8 cellular contexts compared by ENCODE assay signal in genomic region chr7:2528481-2529095, GRCh38. TPM values are rescaled to one million over a fixed set of nuclear protein-coding genes. Genes with fewer than 3 reads are reported as not detected.
DNase-seq lines count a peak whose midpoint lies in the region; ATAC-seq and TF ChIP-seq lines count a peak whose summit lies in the region.

No MANE protein-coding gene starts in this region.

- intact Hi-C loops in breast epithelium (cut with DNase I; ENCODE audit: low total_unique reads) = no loop called here
- intact Hi-C loops in MCF 10A (cut with micrococcal nuclease) = no loop called here

- H3K9me3 ChIP-seq in breast epithelium (no peaks in the 10 kb centered on the region), RWPE2 (ENCODE audit: severe bottlenecking) (no peaks in the 10 kb centered on the region), subcutaneous abdominal adipose tissue (ENCODE audit: control insufficient read depth in 5 of 5, low read length in 5 of 5) (no peaks in the 10 kb centered on the region)

- TF ChIP-seq CTCF in breast epithelium (IDR thresholded peaks at IDR 0.05) (no peak), MCF 10A (IDR thresholded peaks at IDR 0.05; ENCODE audit: unreplicated experiment) (no peak), RWPE2 (IDR thresholded peaks at IDR 0.05; ENCODE audit: poor library complexity, severe bottlenecking) (no peak), glutamatergic neuron (IDR thresholded peaks at IDR 0.05; ENCODE audit: partially characterized antibody, unreplicated experiment) (no peak), progenitor cell of endocrine pancreas (IDR thresholded peaks at IDR 0.05; ENCODE audit: unreplicated experiment) (no peak)

- no peaks in the 10 kb centered on the region for H3K27me3 Mint-ChIP-seq in MCF 10A (ENCODE audit: insufficient read depth, unreplicated experiment)
- peaks cover 11% of the 10 kb centered on the region for H3K27me3 Mint-ChIP-seq in glutamatergic neuron (ENCODE audit: unreplicated experiment)
- H3K27me3 Mint-ChIP-seq in progenitor cell of endocrine pancreas = no peaks in the 10 kb centered on the region

- POLR2A ChIA-PET in MCF 10A (lab: Yijun Ruan, JAX) = interaction anchor here (0.7 to 1.2 kb wide), 3 partner anchors 24 to 1001 kb away, joined by 4 to 5 read pairs (median 4); no protein-coding TSS in a partner anchor

- H3K4me3 ChIP-seq in breast epithelium (no peak overlapping the region), RWPE2 (ENCODE audit: severe bottlenecking) (no peak overlapping the region), subcutaneous abdominal adipose tissue (ENCODE audit: low read depth in 1 of 5, low read length in 5 of 5) (no peak overlapping the region)

- DNase-seq in breast epithelium (ENCODE audit: low spot score in 2 of 2) (no peak), MCF 10A (ENCODE audit: unreplicated experiment) (no peak), RWPE2 (ENCODE audit: low spot score) (peak; percentile 55), glutamatergic neuron (peak; percentile 12), NK-92 (lab: John Stamatoyannopoulos, UW; ENCODE audit: unreplicated experiment) (no peak), UCSD-AML1 (lab: John Stamatoyannopoulos, UW; ENCODE audit: unreplicated experiment) (no peak), progenitor cell of endocrine pancreas (ENCODE audit: low spot score, unreplicated experiment) (no peak)

- H3K27me3 ChIP-seq in breast epithelium (no peaks in the 10 kb centered on the region), RWPE2 (ENCODE audit: insufficient read depth, poor library complexity, severe bottlenecking) (no peaks in the 10 kb centered on the region), subcutaneous abdominal adipose tissue (ENCODE audit: control insufficient read depth in 5 of 5, insufficient read depth in 4 of 5, low read length in 5 of 5) (no peaks in the 10 kb centered on the region)

- ATAC-seq in RWPE2 (ENCODE audit: low read depth) = no peak

- no peaks in the 10 kb centered on the region for H3K36me3 ChIP-seq in breast epithelium
- no peaks in the 10 kb centered on the region for H3K36me3 ChIP-seq in RWPE2 (ENCODE audit: low read depth)
- peaks cover 0 to 43% (median 39%) of the 10 kb centered on the region in 5 donors for H3K36me3 ChIP-seq in subcutaneous abdominal adipose tissue (ENCODE audit: control insufficient read depth in 5 of 5, insufficient read depth in 5 of 5, low read length in 5 of 5)

- no peak for TF ChIP-seq POLR2A in breast epithelium (IDR thresholded peaks at IDR 0.05)

- no peak overlapping the region for H3K27ac Mint-ChIP-seq in MCF 10A (ENCODE audit: low read depth, unreplicated experiment)
- H3K27ac Mint-ChIP-seq in glutamatergic neuron (ENCODE audit: unreplicated experiment) = no peak overlapping the region
- no peak overlapping the region for H3K27ac Mint-ChIP-seq in progenitor cell of endocrine pancreas

- no peak overlapping the region for H3K9ac ChIP-seq in subcutaneous abdominal adipose tissue (ENCODE audit: low read length in 5 of 5)

- H3K36me3 Mint-ChIP-seq in MCF 10A (ENCODE audit: insufficient read depth, unreplicated experiment) = peaks cover 5% of the 10 kb centered on the region
- no peaks in the 10 kb centered on the region for H3K36me3 Mint-ChIP-seq in glutamatergic neuron (ENCODE audit: unreplicated experiment)
- peaks cover under 1% of the 10 kb centered on the region for H3K36me3 Mint-ChIP-seq in progenitor cell of endocrine pancreas (ENCODE audit: insufficient read depth)

- peaks cover 23% of the 10 kb centered on the region for H3K4me1 Mint-ChIP-seq in MCF 10A (ENCODE audit: insufficient read depth, unreplicated experiment)
- H3K4me1 Mint-ChIP-seq in glutamatergic neuron (ENCODE audit: low read depth, unreplicated experiment) = peaks cover 2% of the 10 kb centered on the region
- H3K4me1 Mint-ChIP-seq in progenitor cell of endocrine pancreas (ENCODE audit: low read depth) = peaks cover 7% of the 10 kb centered on the region

- CTCF ChIA-PET in MCF 10A (lab: Yijun Ruan, JAX) = interaction anchor here (0.6 kb wide), 1 partner anchor 42 kb away, joined by 4 read pairs; no protein-coding TSS in a partner anchor

- H3K9me3 Mint-ChIP-seq in MCF 10A (ENCODE audit: unreplicated experiment) = no peaks in the 10 kb centered on the region
- peaks cover 3% of the 10 kb centered on the region for H3K9me3 Mint-ChIP-seq in glutamatergic neuron (ENCODE audit: unreplicated experiment)
- no peaks in the 10 kb centered on the region for H3K9me3 Mint-ChIP-seq in progenitor cell of endocrine pancreas (ENCODE audit: low read depth)

- H3K27ac ChIP-seq in breast epithelium = peak overlapping the region; percentile 65 to 87
- peak overlapping the region; percentile 65 for H3K27ac ChIP-seq in RWPE2 (ENCODE audit: poor library complexity, severe bottlenecking)
- H3K27ac ChIP-seq in subcutaneous abdominal adipose tissue (ENCODE audit: low read depth, low read length) = peak overlapping the region; percentile 82

- no TSS peak for BruUV-seq in MCF 10A (replicated peaks; lab: Mats Ljungman, UMichigan)

- H3K4me3 Mint-ChIP-seq in MCF 10A (ENCODE audit: unreplicated experiment) (no peak overlapping the region), glutamatergic neuron (ENCODE audit: unreplicated experiment) (no peak overlapping the region), progenitor cell of endocrine pancreas (ENCODE audit: low read depth) (no peak overlapping the region)

- H3K4me1 ChIP-seq in breast epithelium (peaks cover 25 to 43% of the 10 kb centered on the region in 2 donors), RWPE2 (ENCODE audit: insufficient read depth, poor library complexity, severe bottlenecking) (peaks cover 50% of the 10 kb centered on the region), subcutaneous abdominal adipose tissue (ENCODE audit: control insufficient read depth in 5 of 5, insufficient read depth in 5 of 5, low read length in 5 of 5) (peaks cover 0 to 85% (median 76%) of the 10 kb centered on the region in 5 donors)

RNA-seq across cellular contexts. Expression of gene LFNG, which starts 9.0 kb away (rescaled TPM):
- total RNA-seq in breast epithelium (10 to 100 TPM in 1 of 3 donors, 1 to 10 TPM in 2; 5.0 to 16.4 (median 9.1) TPM), MCF 10A (2022) (1.7 and 2.4 TPM in 2 replicates), glutamatergic neuron (ENCODE audit: unreplicated experiment) (75.5 TPM), progenitor cell of endocrine pancreas (9.7 and 10.6 TPM in 2 replicates)

RNA-seq across cellular contexts. Expression of gene BRAT1, which starts 26.7 kb away (rescaled TPM):
- total RNA-seq in breast epithelium (10 to 100 TPM; 20.8 to 36.4 (median 28.4) TPM), MCF 10A (2022) (15.4 and 18.0 TPM in 2 replicates), glutamatergic neuron (ENCODE audit: unreplicated experiment) (30.5 TPM), progenitor cell of endocrine pancreas (43.1 and 43.7 TPM in 2 replicates)

RNA-seq across cellular contexts. Expression of gene IQCE, which starts 30.2 kb away (rescaled TPM):
- total RNA-seq in breast epithelium = 10 to 100 TPM; 13.4 to 22.7 (median 13.8) TPM
- total RNA-seq in MCF 10A (2022) = 16.7 and 23.9 TPM in 2 replicates
- 12.0 TPM for total RNA-seq in glutamatergic neuron (ENCODE audit: unreplicated experiment)
- 32.5 and 33.5 TPM in 2 replicates for total RNA-seq in progenitor cell of endocrine pancreas

RNA-seq across cellular contexts. Expression of gene GRIFIN, which starts 52.4 kb away (rescaled TPM):
- total RNA-seq in breast epithelium (not detected), MCF 10A (2022) (not detected in 2 replicates), glutamatergic neuron (ENCODE audit: unreplicated experiment) (not detected), progenitor cell of endocrine pancreas (not detected in 2 replicates)

Comparison
In these comparisons a context has a peak if more than half of its experiments do, and no peak if none do; other contexts are left out.
1. DNase-seq: peak in RWPE2 (single experiment) and glutamatergic neuron (single experiment); none in breast epithelium (0 of 2), MCF 10A (single experiment), NK-92 (single experiment), UCSD-AML1 (single experiment) and progenitor cell of endocrine pancreas (single experiment).
2. Peak in every context shown above with its lines, with median percentiles within 50 percentile points of each other: H3K27ac ChIP-seq.